In the genomic region with DNA sequence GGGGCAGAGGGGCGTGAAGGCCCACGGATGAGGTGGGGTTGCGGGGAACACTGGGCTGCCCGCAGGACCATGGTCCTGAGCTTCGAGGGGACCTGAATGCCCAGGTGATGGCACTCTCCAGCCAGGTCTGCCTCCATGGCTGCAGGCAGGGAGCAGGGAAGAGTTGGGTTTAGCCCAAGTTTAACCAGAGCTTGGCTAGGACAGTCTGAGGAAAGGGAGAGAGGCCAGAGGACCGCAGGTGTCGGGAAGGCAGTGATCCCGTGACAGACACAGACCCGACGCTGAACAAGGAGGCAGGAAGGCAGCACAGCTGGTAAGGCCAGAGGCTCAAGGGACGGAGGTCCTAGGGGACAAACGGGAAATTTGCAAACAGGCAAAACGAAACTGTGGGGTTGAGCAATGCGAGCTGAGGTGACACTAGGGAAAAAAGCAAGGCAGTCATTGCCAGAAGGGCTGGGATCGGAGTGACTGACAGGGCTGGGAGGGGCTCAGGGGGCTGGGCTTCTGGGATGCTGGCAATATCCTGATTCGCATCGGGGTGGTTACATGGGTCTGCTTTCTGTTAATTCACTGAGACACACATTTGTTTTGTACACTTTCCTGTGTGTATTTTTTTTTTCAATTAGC, we compare ENCODE assay signal across 18 cellular contexts. TPM values are rescaled to one million over a fixed set of nuclear protein-coding genes. Genes with fewer than 3 reads are reported as not detected.
"Had no signal": no experiment of that assay in that cellular context is flagged by ENCODE, and none has a peak within 500 bp of the region (broad histone marks: within the 10 kb centered on the region; RNA-seq: fewer than 3 reads in every experiment).

No MANE protein-coding gene starts in this region.

- FAIRE-seq: islet of Langerhans had no signal

- H3K27ac ChIP-seq: colonic mucosa, epithelial cell of prostate, gastrocnemius medialis, heart right ventricle, right atrium auricular region, spleen, transverse colon had no signal

- H3K4me1 ChIP-seq: colonic mucosa, gastrocnemius medialis, heart right ventricle, right atrium auricular region, spleen, transverse colon had no signal

- ATAC-seq: activated CD8-positive, alpha-beta memory T cell treated with anti-CD3 and anti-CD28 coated beads, Interleukin-2, amount 10 ng/mL, durations not matched to agents 7 days and 5 days; activated T-cell treated with anti-CD3 and anti-CD28 coated beads, Interleukin-2, amount 50 U/mL, for 4 hours had no signal

- H3K9me3 Mint-ChIP-seq: activated T-cell treated with anti-CD3 and anti-CD28 coated beads, Interleukin-2, amount 50 U/mL, for 4 hours; stimulated activated naive B cell treated with anti-CD40 and anti-IgM and Interleukin-4, amounts not matched to agents 10 μg/mL and 1 μg/mL and 100 μg/mL, for 72 hours had no signal

- H3K27me3 ChIP-seq: colonic mucosa, gastrocnemius medialis, heart right ventricle, right atrium auricular region, spleen, transverse colon had no signal

- H3K27ac Mint-ChIP-seq: activated CD8-positive, alpha-beta memory T cell treated with anti-CD3 and anti-CD28 coated beads, Interleukin-2, amount 10 ng/mL, durations not matched to agents 7 days and 5 days; stimulated activated naive B cell treated with anti-CD40 and anti-IgM and Interleukin-4, amounts not matched to agents 10 μg/mL and 1 μg/mL and 100 μg/mL, for 72 hours had no signal

- H3K4me3 ChIP-seq: colonic mucosa, gastrocnemius medialis, heart right ventricle, right atrium auricular region, spleen, transverse colon had no signal

- DNase-seq: activated CD4-positive, alpha-beta T cell treated with anti-CD3 and anti-CD28 coated beads, Interleukin-2, amount 50 U/mL, for 48 hours; activated CD8-positive, alpha-beta memory T cell treated with anti-CD3 and anti-CD28 coated beads, Interleukin-2, amount 10 ng/mL, durations not matched to agents 7 days and 5 days; activated gamma-delta T cell treated with Interleukin-2 at 50 U/mL for 16 hours; activated T-cell treated with anti-CD3 and anti-CD28 coated beads, Interleukin-2, amount 50 U/mL, for 4 hours; aorta; colonic mucosa; gastrocnemius medialis; heart right ventricle; spleen; stimulated activated CD4-positive, alpha-beta T cell treated with anti-CD3 and anti-CD28 coated beads, Interleukin-1b, Interleukin-23, amount 100 ng/mL, for 48 hours; stimulated activated naive B cell treated with anti-CD40 and anti-IgM and Interleukin-4, amounts not matched to agents 10 μg/mL and 1 μg/mL and 100 μg/mL, for 72 hours; transverse colon had no signal

- H3K9me3 ChIP-seq: colonic mucosa, gastrocnemius medialis, heart right ventricle, right atrium auricular region, spleen, transverse colon had no signal

- H3K4me1 Mint-ChIP-seq: activated CD8-positive, alpha-beta memory T cell treated with anti-CD3 and anti-CD28 coated beads, Interleukin-2, amount 10 ng/mL, durations not matched to agents 7 days and 5 days had no signal

- H3K27me3 Mint-ChIP-seq: activated CD8-positive, alpha-beta memory T cell treated with anti-CD3 and anti-CD28 coated beads, Interleukin-2, amount 10 ng/mL, durations not matched to agents 7 days and 5 days; stimulated activated naive B cell treated with anti-CD40 and anti-IgM and Interleukin-4, amounts not matched to agents 10 μg/mL and 1 μg/mL and 100 μg/mL, for 72 hours had no signal

- H3K4me3 Mint-ChIP-seq: activated CD8-positive, alpha-beta memory T cell treated with anti-CD3 and anti-CD28 coated beads, Interleukin-2, amount 10 ng/mL, durations not matched to agents 7 days and 5 days; activated T-cell treated with anti-CD3 and anti-CD28 coated beads, Interleukin-2, amount 50 U/mL, for 4 hours; stimulated activated naive B cell treated with anti-CD40 and anti-IgM and Interleukin-4, amounts not matched to agents 10 μg/mL and 1 μg/mL and 100 μg/mL, for 72 hours had no signal

RNA-seq across cellular contexts. Expression of a gene that starts 33.7 kb away (rescaled TPM):
- total RNA-seq: activated CD8-positive, alpha-beta memory T cell treated with anti-CD3 and anti-CD28 coated beads, Interleukin-2, amount 10 ng/mL, durations not matched to agents 7 days and 5 days; activated T-cell treated with anti-CD3 and anti-CD28 coated beads, Interleukin-2, amount 50 U/mL, for 4 hours; aorta; colonic mucosa; gastrocnemius medialis; mesenteric fat pad; right atrium auricular region; spleen; subcutaneous adipose tissue; T-helper 2 cell treated with Interferon-gamma antibody and Interleukin-4, amounts not matched to agents 100 ng/mL and 5 ng/mL, for 36 hours; transverse colon had no signal
- polyA plus RNA-seq: spleen had no signal
